ENCODE assay signal across 1 cellular context in the genomic region with DNA sequence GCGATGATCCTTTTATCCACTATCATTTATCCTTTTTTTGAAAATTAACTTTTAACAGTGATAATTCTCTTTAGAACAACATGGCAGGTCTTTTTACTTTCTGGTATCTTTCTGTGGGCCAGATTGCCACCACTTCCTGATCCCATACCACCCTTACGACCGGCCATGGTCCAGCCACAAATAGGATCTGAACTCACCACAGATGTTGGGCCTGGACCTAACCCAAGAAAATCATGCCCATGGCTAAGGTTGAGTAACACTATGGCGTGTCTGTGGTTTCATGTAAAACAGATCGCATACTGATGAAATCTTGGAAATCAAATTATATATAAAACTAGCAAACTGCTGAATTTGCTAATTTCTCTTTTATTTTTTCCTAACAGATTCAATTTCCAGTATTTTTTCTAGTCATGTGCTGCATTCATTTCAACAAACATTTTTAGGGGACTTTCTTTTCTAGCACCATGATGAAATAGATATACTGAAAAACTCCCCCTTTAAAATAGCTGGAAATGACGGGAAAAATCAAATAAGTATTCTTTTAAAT.
TF ChIP-seq lines count a peak whose summit lies in the region.

No MANE protein-coding gene starts in this region.

TF ChIP-seq in SK-N-SH, 30 proteins besides CTCF, POLR2A, EP300 and RAD21 (continued from another document):
- TF ChIP-seq, protein P1, sequence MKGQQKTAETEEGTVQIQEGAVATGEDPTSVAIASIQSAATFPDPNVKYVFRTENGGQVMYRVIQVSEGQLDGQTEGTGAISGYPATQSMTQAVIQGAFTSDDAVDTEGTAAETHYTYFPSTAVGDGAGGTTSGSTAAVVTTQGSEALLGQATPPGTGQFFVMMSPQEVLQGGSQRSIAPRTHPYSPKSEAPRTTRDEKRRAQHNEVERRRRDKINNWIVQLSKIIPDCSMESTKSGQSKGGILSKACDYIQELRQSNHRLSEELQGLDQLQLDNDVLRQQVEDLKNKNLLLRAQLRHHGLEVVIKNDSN (IDR thresholded peaks at IDR 0.05; ENCODE audit: borderline replicate concordance, low read depth): no peak
- no peak for TF ChIP-seq SMC3 (IDR thresholded peaks at IDR 0.05; ENCODE audit: low read depth, low read length)
- TF ChIP-seq TCF12 (IDR thresholded peaks at IDR 0.05): peak; percentile 44; the same call in 1 of the 2 replicates
- TF ChIP-seq POLR2AphosphoS5 (IDR thresholded peaks at IDR 0.05; ENCODE audit: low read depth, low read length): no peak
- peak; percentile 12; the same call in 1 of the 2 replicates for TF ChIP-seq MXI1 (IDR thresholded peaks at IDR 0.05; ENCODE audit: low read depth, low read length)
- no peak for TF ChIP-seq TAF1 (IDR thresholded peaks at IDR 0.05; ENCODE audit: borderline replicate concordance, low read depth, low read length)
- no peak for TF ChIP-seq SIN3A (IDR thresholded peaks at IDR 0.05; ENCODE audit: borderline replicate concordance, low read depth, low read length)
- no peak for TF ChIP-seq RXRA (IDR thresholded peaks at IDR 0.05; ENCODE audit: borderline replicate concordance, low read depth)
- TF ChIP-seq EZH2phosphoT487 (IDR thresholded peaks at IDR 0.05; ENCODE audit: borderline replicate concordance, low read depth): no peak
- TF ChIP-seq, protein P2, sequence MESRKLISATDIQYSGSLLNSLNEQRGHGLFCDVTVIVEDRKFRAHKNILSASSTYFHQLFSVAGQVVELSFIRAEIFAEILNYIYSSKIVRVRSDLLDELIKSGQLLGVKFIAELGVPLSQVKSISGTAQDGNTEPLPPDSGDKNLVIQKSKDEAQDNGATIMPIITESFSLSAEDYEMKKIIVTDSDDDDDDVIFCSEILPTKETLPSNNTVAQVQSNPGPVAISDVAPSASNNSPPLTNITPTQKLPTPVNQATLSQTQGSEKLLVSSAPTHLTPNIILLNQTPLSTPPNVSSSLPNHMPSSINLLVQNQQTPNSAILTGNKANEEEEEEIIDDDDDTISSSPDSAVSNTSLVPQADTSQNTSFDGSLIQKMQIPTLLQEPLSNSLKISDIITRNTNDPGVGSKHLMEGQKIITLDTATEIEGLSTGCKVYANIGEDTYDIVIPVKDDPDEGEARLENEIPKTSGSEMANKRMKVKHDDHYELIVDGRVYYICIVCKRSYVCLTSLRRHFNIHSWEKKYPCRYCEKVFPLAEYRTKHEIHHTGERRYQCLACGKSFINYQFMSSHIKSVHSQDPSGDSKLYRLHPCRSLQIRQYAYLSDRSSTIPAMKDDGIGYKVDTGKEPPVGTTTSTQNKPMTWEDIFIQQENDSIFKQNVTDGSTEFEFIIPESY (IDR thresholded peaks at IDR 0.05; ENCODE audit: borderline replicate concordance, low read depth): no peak
- no peak for TF ChIP-seq MEF2A (IDR thresholded peaks at IDR 0.05; ENCODE audit: borderline replicate concordance, low read depth)
- TF ChIP-seq RCOR1 (IDR thresholded peaks at IDR 0.05; ENCODE audit: low read length): peak; percentile 88
- TF ChIP-seq NFIC (IDR thresholded peaks at IDR 0.05; ENCODE audit: borderline replicate concordance): peak; percentile 19; the same call in 1 of the 2 replicates
- TF ChIP-seq PBX3 (IDR thresholded peaks at IDR 0.05): no peak
- no peak for TF ChIP-seq TEAD4 (IDR thresholded peaks at IDR 0.05; ENCODE audit: borderline replicate concordance, insufficient read depth)
- TF ChIP-seq RFX5 (IDR thresholded peaks at IDR 0.05; ENCODE audit: low read length): no peak
- peak; percentile 46 for TF ChIP-seq CHD2 (IDR thresholded peaks at IDR 0.05; ENCODE audit: low read length, partially characterized antibody)
- TF ChIP-seq USF2 (IDR thresholded peaks at IDR 0.05; ENCODE audit: borderline replicate concordance, low read depth, low read length): no peak
